18 cellular contexts compared by ENCODE assay signal in the genomic region with DNA sequence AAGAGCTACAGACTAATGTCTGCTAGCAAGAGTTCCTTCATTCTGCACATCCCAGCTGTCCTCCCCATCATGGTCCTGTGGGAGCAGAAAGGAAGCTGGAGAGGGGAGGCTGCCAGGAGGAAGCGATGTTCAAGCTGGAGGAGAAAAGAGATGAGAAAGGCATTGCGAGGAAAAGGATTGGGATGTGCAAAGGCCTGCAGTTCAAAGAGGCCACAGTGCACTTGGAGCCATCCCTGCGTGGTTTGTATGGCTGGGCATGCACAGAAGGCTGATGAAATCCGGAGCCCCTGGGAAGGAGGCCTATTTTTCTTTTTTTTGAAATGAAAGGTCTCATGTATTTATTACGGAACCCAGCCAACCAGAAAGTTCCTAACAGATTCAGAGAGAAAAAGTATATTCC. TPM values are rescaled to one million over a fixed set of nuclear protein-coding genes. Genes with fewer than 3 reads are reported as not detected.
DNase-seq lines count a peak whose midpoint lies in the region; ATAC-seq and TF ChIP-seq lines count a peak whose summit lies in the region.
"Had no signal": no experiment of that assay in that cellular context is flagged by ENCODE, and none has a peak within 500 bp of the region (broad histone marks: within the 10 kb centered on the region; RNA-seq: fewer than 3 reads in every experiment).

No MANE protein-coding gene starts in this region.

- dilution Hi-C loops in IMR-90 (cut with HindIII; ENCODE audit: low sequenced_read_pairs, unreplicated experiment), result no loop called here

- H3K79me1 ChIP-seq in IMR-90 (ENCODE audit: low read depth in 1 of 2, low read length in 2 of 2) (peaks cover 7 to 51% of the 10 kb centered on the region in 2 experiments), mesendoderm (ENCODE audit: low read length) (peaks cover 2% of the 10 kb centered on the region)

- CTCF ChIA-PET in IMR-90 (lab: Yijun Ruan, JAX), result no interaction called here

- H3K4me3 Mint-ChIP-seq in chondrocyte (ENCODE audit: unreplicated experiment), result no peak overlapping the region
- H3K4me3 Mint-ChIP-seq: activated T-cell treated with anti-CD3 and anti-CD28 coated beads, Interleukin-2, amount 50 U/mL, for 72 hours had no signal

- H3K56ac ChIP-seq in IMR-90 (ENCODE audit: extremely low read depth, insufficient read depth, low read length), result no peak overlapping the region
- no peak overlapping the region for H3K56ac ChIP-seq in mesendoderm (ENCODE audit: low read length)

- no peak overlapping the region for H3K23ac ChIP-seq in IMR-90 (ENCODE audit: low read depth, low read length)
- no peak overlapping the region for H3K23ac ChIP-seq in mesendoderm (ENCODE audit: low read length)

- no peak overlapping the region for H3K9ac ChIP-seq in IMR-90 (ENCODE audit: low read depth, low read length)
- no peak overlapping the region for H3K9ac ChIP-seq in mesendoderm (ENCODE audit: low read length)
- H3K9ac ChIP-seq: parathyroid adenoma had no signal

- POLR2A ChIA-PET in IMR-90 (lab: Charles Lee; ENCODE audit: unreplicated experiment), result interaction anchor here (1.0 kb wide), 1 partner anchor 39 kb away, joined by 3 read pairs; no protein-coding TSS in a partner anchor

- H2BK20ac ChIP-seq in IMR-90 (ENCODE audit: low read depth, low read length), result no peak overlapping the region

- H3K27ac ChIP-seq in IMR-90 (ENCODE audit: insufficient read depth, low read length) (peak overlapping the region; percentile 2; the same call in 1 of the 2 replicates), mesendoderm (ENCODE audit: low read depth, low read length) (no peak overlapping the region), thoracic aorta (peak overlapping the region; percentile 26 to 45)
- H3K27ac ChIP-seq: C4-2B, foreskin keratinocyte, parathyroid adenoma had no signal

- H3K4me3 ChIP-seq in IMR-90 (ENCODE audit: insufficient read depth, low read depth, low read length) (no peak overlapping the region), mesendoderm (ENCODE audit: low read length) (no peak overlapping the region), thoracic aorta (no peak overlapping the region)
- H3K4me3 ChIP-seq: transverse colon had no signal

- H3K9me3 Mint-ChIP-seq in chondrocyte (ENCODE audit: low read depth), result peaks cover 8% of the 10 kb centered on the region

- ATAC-seq in IMR-90 (ENCODE audit: low read depth) (no peak), thoracic aorta (ENCODE audit: insufficient number of reproducible peaks, low FRiP score, low read depth) (no peak), GM21786 (IDR thresholded peaks at IDR 0.05; ENCODE audit: unreplicated experiment) (no peak)
- ATAC-seq: activated T-cell treated with anti-CD3 and anti-CD28 coated beads, Interleukin-2, amount 50 U/mL, for 72 hours had no signal

- H2AK9ac ChIP-seq in IMR-90 (replicated peaks; ENCODE audit: low read depth, low read length, poor library complexity), result no peak overlapping the region

- H4K5ac ChIP-seq in IMR-90 (ENCODE audit: low read depth, low read length) (no peak overlapping the region), mesendoderm (ENCODE audit: low read length) (no peak overlapping the region)

- peaks cover 79% of the 10 kb centered on the region for H3K4me1 Mint-ChIP-seq in chondrocyte (ENCODE audit: low read depth)

- intact Hi-C loops in IMR-90 (cut with micrococcal nuclease), result no loop called here

- H3K36me3 Mint-ChIP-seq in chondrocyte (ENCODE audit: low read depth), result peaks cover 22% of the 10 kb centered on the region

- no peak overlapping the region for H3K4ac ChIP-seq in IMR-90 (ENCODE audit: low read depth, low read length)
- no peak overlapping the region for H3K4ac ChIP-seq in mesendoderm (ENCODE audit: low read depth, low read length)

- H3K36me3 ChIP-seq in IMR-90 (ENCODE audit: control insufficient read depth, insufficient read depth, low read length), result peaks cover 24% of the 10 kb centered on the region
- H3K36me3 ChIP-seq in mesendoderm (ENCODE audit: control insufficient read depth, insufficient read depth, low read length), result peaks cover 3% of the 10 kb centered on the region
- peaks cover 14% of the 10 kb centered on the region for H3K36me3 ChIP-seq in thoracic aorta
- H3K36me3 ChIP-seq: transverse colon had no signal

- no peak overlapping the region; the same call in 1 of the 2 replicates for H4K91ac ChIP-seq in IMR-90 (ENCODE audit: insufficient read depth, low read depth, low read length)

- no peaks in the 10 kb centered on the region for H3K79me2 ChIP-seq in mesendoderm (ENCODE audit: control insufficient read depth, insufficient read depth, low read length)
- H3K79me2 ChIP-seq: parathyroid adenoma had no signal

- peaks cover 34% of the 10 kb centered on the region for H4K20me1 ChIP-seq in IMR-90 (ENCODE audit: insufficient read depth, low read length)

- H3K9me3 ChIP-seq in IMR-90 (ENCODE audit: control insufficient read depth, insufficient read depth, low read length) (peaks cover 2% of the 10 kb centered on the region), thoracic aorta (peaks cover 3% of the 10 kb centered on the region)

- BruUV-seq in IMR-90 (replicated peaks; lab: Mats Ljungman, UMichigan), result no TSS peak

- no peak overlapping the region for H3K18ac ChIP-seq in IMR-90 (ENCODE audit: low read depth, low read length)
- H3K18ac ChIP-seq in mesendoderm (ENCODE audit: low read length), result no peak overlapping the region

- H3K4me2 ChIP-seq in IMR-90 (ENCODE audit: low read depth, low read length) (no peak overlapping the region), mesendoderm (ENCODE audit: low read length) (no peak overlapping the region)

- DNase-seq in IMR-90, result no peak
- DNase-seq in chondrocyte (ENCODE audit: low spot score), result peak; percentile 20
- DNase-seq in mesendoderm, result peak; percentile 18
- DNase-seq in thoracic aorta (ENCODE audit: low spot score), result no peak
- no peak for DNase-seq in ureter (ENCODE audit: low spot score)
- no peak for DNase-seq in NCI-H2029 (lab: John Stamatoyannopoulos, UW)
- DNase-seq: activated T-cell treated with anti-CD3 and anti-CD28 coated beads, Interleukin-2, amount 50 U/mL, for 72 hours; GOT3; KG1; NCI-H146; NCI-H524; RPMI8226; T-helper 9 cell; transverse colon had no signal

- no peak; the same call in 1 of the 2 replicates for TF ChIP-seq POLR2A in IMR-90 (IDR thresholded peaks at IDR 0.05; ENCODE audit: low read depth, low read length)

- H3K27ac Mint-ChIP-seq in chondrocyte (ENCODE audit: unreplicated experiment), result peak overlapping the region; percentile 67
- H3K27ac Mint-ChIP-seq: activated T-cell treated with anti-CD3 and anti-CD28 coated beads, Interleukin-2, amount 50 U/mL, for 72 hours had no signal

- TF ChIP-seq CTCF in IMR-90 (conservative IDR thresholded peaks at IDR 0.05; ENCODE audit: low read depth, low read length), result no peak
- no peak for TF ChIP-seq CTCF in chondrocyte (IDR thresholded peaks at IDR 0.05)
- TF ChIP-seq CTCF in thoracic aorta (IDR thresholded peaks at IDR 0.05), result no peak

- no peak overlapping the region for H2AK5ac ChIP-seq in IMR-90 (ENCODE audit: low read depth, low read length)
- H2AK5ac ChIP-seq in mesendoderm (ENCODE audit: low read length), result no peak overlapping the region

- no peak overlapping the region for H2BK15ac ChIP-seq in IMR-90 (ENCODE audit: low read depth, low read length)
- no peak overlapping the region for H2BK15ac ChIP-seq in mesendoderm (replicated peaks; ENCODE audit: low read depth)

- H2BK5ac ChIP-seq in IMR-90 (ENCODE audit: low read depth, low read length, poor library complexity, severe bottlenecking) (peak overlapping the region; percentile 33), mesendoderm (ENCODE audit: low read length) (no peak overlapping the region)

- no peaks in the 10 kb centered on the region for H3K27me3 Mint-ChIP-seq in chondrocyte (ENCODE audit: low read depth)

- H3K9me1 ChIP-seq in IMR-90 (ENCODE audit: insufficient read depth, low read length), result peaks cover 42% of the 10 kb centered on the region

- 100% methylated on average over 2 of the region's 5 CpGs; no CpG with 5 or more reads in 1 of the 2 experiments for WGBS in IMR-90 (ENCODE audit: extremely low coverage in 2 of 2, insufficient read length in 1 of 2), 2 experiments
- no CpG with 5 or more reads among the region's 5 CpGs for WGBS in mesendoderm (ENCODE audit: extremely low coverage, insufficient coverage, low lambda C conversion rate)

- H3K27me3 ChIP-seq in IMR-90 (ENCODE audit: control insufficient read depth, insufficient read depth, low read length) (no peaks in the 10 kb centered on the region), mesendoderm (ENCODE audit: insufficient read depth, low read length, poor library complexity) (no peaks in the 10 kb centered on the region), thoracic aorta (replicated peaks; ENCODE audit: insufficient read depth) (no peaks in the 10 kb centered on the region)
- H3K27me3 ChIP-seq: foreskin keratinocyte, transverse colon had no signal

- no peak overlapping the region for H2AFZ ChIP-seq in IMR-90 (replicated peaks; ENCODE audit: low read length, poor library complexity)

- H4K8ac ChIP-seq in IMR-90 (ENCODE audit: low read depth in 2 of 2, low read length in 2 of 2) (no peak overlapping the region), mesendoderm (ENCODE audit: low read depth, low read length) (no peak overlapping the region)

- H2BK120ac ChIP-seq in IMR-90 (ENCODE audit: low read depth, low read length) (no peak overlapping the region), mesendoderm (ENCODE audit: low read depth, low read length) (no peak overlapping the region)

- in situ Hi-C loops in IMR-90 (cut with MboI; ENCODE audit: low sequenced_read_pairs), result loop anchor here (5.0 kb wide), 1 partner anchor 34 kb away; no protein-coding TSS in a partner anchor

- TF ChIP-seq RAD21 in IMR-90 (IDR thresholded peaks at IDR 0.05; ENCODE audit: low read length), result no peak

- H3K14ac ChIP-seq in IMR-90 (replicated peaks; ENCODE audit: low read depth, low read length), result no peak overlapping the region

- peaks cover 17% of the 10 kb centered on the region for H3K4me1 ChIP-seq in IMR-90 (ENCODE audit: control insufficient read depth, insufficient read depth, low read length)
- peaks cover 2% of the 10 kb centered on the region for H3K4me1 ChIP-seq in mesendoderm (ENCODE audit: control insufficient read depth, low read depth, low read length)
- H3K4me1 ChIP-seq in thoracic aorta (ENCODE audit: control insufficient read depth in 1 of 2, low read depth in 2 of 2), result peaks cover 34 to 52% of the 10 kb centered on the region in 2 donors

TF ChIP-seq in IMR-90, 13 proteins besides CTCF, POLR2A, EP300 and RAD21 (continues in another document):
- TF ChIP-seq MAFK (IDR thresholded peaks at IDR 0.05; ENCODE audit: low read depth, low read length) (no peak), CHD1 (IDR thresholded peaks at IDR 0.05; ENCODE audit: low read depth, low read length) (no peak)

RNA-seq across cellular contexts. Expression of a gene that starts 22.8 kb away (rescaled TPM):
- total RNA-seq in IMR-90 (2012; rRNA removed) (162 and 172 TPM in 2 replicates), chondrocyte (145 to 259 TPM (median 256 TPM) in 3 replicates), thoracic aorta (100 to 1,000 TPM in 1 of 2 donors, 10 to 100 TPM in 1; 62.4 to 161 TPM), ureter (76.2 TPM)
- polyA plus RNA-seq in IMR-90 (2012; rRNA removed), result 176 and 230 TPM in 2 replicates
- polyA plus RNA-seq in IMR-90 (2012; cell fraction: cytosol; rRNA removed), result 168 and 220 TPM in 2 replicates
- polyA plus RNA-seq in IMR-90 (2012; cell fraction: nucleus; rRNA removed; ENCODE audit: low replicate concordance), result 530 and 567 TPM in 2 replicates
- polyA plus RNA-seq in mesendoderm (2013, experiment 1 of 2), result 110 TPM
- polyA plus RNA-seq in mesendoderm (2013, experiment 2 of 2), result 105 TPM

Comparison
In these comparisons a context has a peak if more than half of its experiments do, and no peak if none do; other contexts are left out.
1. DNase-seq: peak in chondrocyte (single experiment) and mesendoderm (single experiment); none in IMR-90 (single experiment), thoracic aorta (single experiment), ureter (single experiment) and NCI-H2029 (single experiment).